Comparison of ENCODE assay signal across 1 cellular context in the genomic region with DNA sequence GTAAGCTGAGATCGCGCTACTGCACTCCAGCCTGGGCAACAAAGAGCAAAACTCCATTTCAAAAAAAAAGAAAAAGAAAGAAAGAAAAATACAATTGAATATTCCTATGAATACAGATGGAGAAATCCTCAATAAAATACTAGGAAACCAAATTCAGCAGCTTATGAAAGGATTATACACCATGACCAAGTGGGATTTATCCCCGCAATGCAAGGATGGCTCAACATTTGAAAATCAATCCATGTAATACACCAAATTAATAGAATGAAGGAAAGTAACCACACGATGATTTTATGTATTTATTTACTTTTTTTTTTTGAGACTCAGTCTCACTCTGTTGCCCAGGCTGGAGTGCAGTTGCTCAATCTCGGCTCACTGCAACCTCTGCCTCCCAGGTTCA.
TF ChIP-seq lines count a peak whose summit lies in the region.

No MANE protein-coding gene starts in this region.

TF ChIP-seq in K562, 482 proteins besides CTCF, POLR2A, EP300 and RAD21 (continued from another document):
- TF ChIP-seq KLF6 (CRISPR knock-in tag; IDR thresholded peaks at IDR 0.05; ENCODE audit: borderline replicate concordance) (no peak), SMAD2 (IDR thresholded peaks at IDR 0.05; ENCODE audit: low read depth, low read length) (no peak)
- TF ChIP-seq, protein P1, sequence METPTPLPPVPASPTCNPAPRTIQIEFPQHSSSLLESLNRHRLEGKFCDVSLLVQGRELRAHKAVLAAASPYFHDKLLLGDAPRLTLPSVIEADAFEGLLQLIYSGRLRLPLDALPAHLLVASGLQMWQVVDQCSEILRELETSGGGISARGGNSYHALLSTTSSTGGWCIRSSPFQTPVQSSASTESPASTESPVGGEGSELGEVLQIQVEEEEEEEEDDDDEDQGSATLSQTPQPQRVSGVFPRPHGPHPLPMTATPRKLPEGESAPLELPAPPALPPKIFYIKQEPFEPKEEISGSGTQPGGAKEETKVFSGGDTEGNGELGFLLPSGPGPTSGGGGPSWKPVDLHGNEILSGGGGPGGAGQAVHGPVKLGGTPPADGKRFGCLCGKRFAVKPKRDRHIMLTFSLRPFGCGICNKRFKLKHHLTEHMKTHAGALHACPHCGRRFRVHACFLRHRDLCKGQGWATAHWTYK (CRISPR knock-in tag; IDR thresholded peaks at IDR 0.05), result no peak
